10 cellular contexts compared by ENCODE assay signal in the genomic region with DNA sequence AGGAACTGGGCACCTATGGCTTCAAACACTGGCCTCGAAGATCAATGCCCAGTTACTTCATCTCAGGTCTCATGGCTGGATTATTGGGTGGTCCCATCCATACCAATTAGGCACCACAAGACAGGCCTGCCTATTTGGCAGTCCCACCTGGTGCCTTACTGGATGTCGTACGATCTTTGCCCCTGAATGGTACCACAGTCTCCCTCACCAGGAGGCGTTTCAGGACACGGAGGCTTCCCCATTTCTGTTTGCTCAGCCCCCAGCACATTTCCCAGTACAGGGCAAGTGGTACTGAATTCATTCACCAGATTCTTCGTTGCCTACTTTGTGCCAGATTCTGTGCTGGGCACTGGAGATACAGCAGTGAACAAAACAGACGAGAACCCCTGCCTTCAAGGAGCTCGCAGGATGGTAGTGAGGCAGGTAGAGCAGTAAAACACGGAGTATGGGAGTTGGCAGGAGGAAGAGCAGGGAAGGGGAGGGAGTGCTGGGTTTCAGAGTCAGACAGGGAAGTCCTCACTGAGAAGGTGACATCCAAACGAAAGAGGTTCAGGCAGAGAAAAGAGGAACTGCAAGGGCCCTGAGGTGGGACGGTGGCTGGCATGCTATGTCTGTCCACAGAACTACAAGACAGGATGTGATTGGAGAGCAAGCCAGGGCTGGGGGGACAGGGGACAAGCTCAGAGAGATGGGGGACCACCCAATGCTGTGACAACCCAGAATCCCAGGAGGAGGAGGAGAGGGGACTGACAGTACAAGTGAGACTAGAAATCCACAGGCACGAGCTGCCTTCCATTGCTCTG.
DNase-seq lines count a peak whose midpoint lies in the region; TF ChIP-seq lines count a peak whose summit lies in the region.
"Had no signal": no experiment of that assay in that cellular context is flagged by ENCODE, and none has a peak within 500 bp of the region (broad histone marks: within the 10 kb centered on the region; RNA-seq: fewer than 3 reads in every experiment).

No MANE protein-coding gene starts in this region.

- H3K4me2 ChIP-seq in smooth muscle cell = no peak overlapping the region

- TF ChIP-seq POLR2A in NB4 (IDR thresholded peaks at IDR 0.05; ENCODE audit: extremely low read depth, insufficient read length) (no peak), stomach (IDR thresholded peaks at IDR 0.05) (no peak), uterus (IDR thresholded peaks at IDR 0.05) (no peak)

- H3K79me2 ChIP-seq in smooth muscle cell (ENCODE audit: low read depth) = no peaks in the 10 kb centered on the region

- DNase-seq in activated naive CD4-positive, alpha-beta T cell treated with anti-CD3 and anti-CD28 coated beads for 36 hours = no peak
- no peak for DNase-seq in activated naive CD4-positive, alpha-beta T cell treated with Interleukin-2 at 50 U/mL for 16 hours
- peak; percentile 82 for DNase-seq in NB4 (ENCODE audit: low read depth)
- no peak for DNase-seq in stomach
- DNase-seq in NCI-H1417 (lab: John Stamatoyannopoulos, UW) = no peak
- no peak for DNase-seq in smooth muscle cell (lab: John Stamatoyannopoulos, UW; ENCODE audit: unreplicated experiment)
- DNase-seq in uterus = no peak
- DNase-seq: gastrocnemius medialis had no signal

- H2AFZ ChIP-seq in smooth muscle cell (ENCODE audit: low read depth) = no peak overlapping the region

- peaks cover 23% of the 10 kb centered on the region for H4K20me1 ChIP-seq in smooth muscle cell (ENCODE audit: low read depth)

- peak overlapping the region; percentile 67 for H3K27ac Mint-ChIP-seq in activated naive CD4-positive, alpha-beta T cell treated with anti-CD3 and anti-CD28 coated beads for 36 hours
- peak overlapping the region; percentile 74 for H3K27ac Mint-ChIP-seq in dendritic cell treated with granulocyte-macrophage colony-stimulating factor and Interleukin-4, amounts not matched to agents 40 ng/mL and 50 ng/mL, for 4 days

- no peaks in the 10 kb centered on the region for H3K27me3 Mint-ChIP-seq in activated naive CD4-positive, alpha-beta T cell treated with anti-CD3 and anti-CD28 coated beads for 36 hours (ENCODE audit: low read depth)
- H3K27me3 Mint-ChIP-seq in dendritic cell treated with granulocyte-macrophage colony-stimulating factor and Interleukin-4, amounts not matched to agents 40 ng/mL and 50 ng/mL, for 4 days = peaks cover 14% of the 10 kb centered on the region

- H3K9me3 Mint-ChIP-seq in activated naive CD4-positive, alpha-beta T cell treated with anti-CD3 and anti-CD28 coated beads for 36 hours = no peaks in the 10 kb centered on the region
- H3K9me3 Mint-ChIP-seq in dendritic cell treated with granulocyte-macrophage colony-stimulating factor and Interleukin-4, amounts not matched to agents 40 ng/mL and 50 ng/mL, for 4 days = no peaks in the 10 kb centered on the region

- peak overlapping the region; percentile 30 for H3K4me3 Mint-ChIP-seq in activated naive CD4-positive, alpha-beta T cell treated with anti-CD3 and anti-CD28 coated beads for 36 hours
- peak overlapping the region; percentile 52 for H3K4me3 Mint-ChIP-seq in dendritic cell treated with granulocyte-macrophage colony-stimulating factor and Interleukin-4, amounts not matched to agents 40 ng/mL and 50 ng/mL, for 4 days

- H3K4me3 ChIP-seq in NB4 (ENCODE audit: low read depth, low read length) (no peak overlapping the region), stomach (peak overlapping the region in 1 of 4 donors; percentile 7), smooth muscle cell (no peak overlapping the region), uterus (no peak overlapping the region)
- H3K4me3 ChIP-seq: gastrocnemius medialis, psoas muscle had no signal

- no peak for TF ChIP-seq CTCF in NB4 (IDR thresholded peaks at IDR 0.05; ENCODE audit: low read depth, low read length)
- no peak for TF ChIP-seq CTCF in stomach (IDR thresholded peaks at IDR 0.05)
- no peak for TF ChIP-seq CTCF in smooth muscle cell (IDR thresholded peaks at IDR 0.05; ENCODE audit: borderline replicate concordance, insufficient read depth, poor library complexity, severe bottlenecking)
- no peak for TF ChIP-seq CTCF in uterus (IDR thresholded peaks at IDR 0.05)

- H3K4me1 ChIP-seq in stomach (peaks cover 73 to 94% (median 88%) of the 10 kb centered on the region in 4 donors), smooth muscle cell (ENCODE audit: low read depth) (peaks cover 11% of the 10 kb centered on the region), uterus (no peaks in the 10 kb centered on the region)

- H3K27ac ChIP-seq in stomach (peak overlapping the region; percentile 2 to 93 (median 29)), smooth muscle cell (ENCODE audit: low read depth) (no peak overlapping the region), uterus (no peak overlapping the region)
- H3K27ac ChIP-seq: gastrocnemius medialis, psoas muscle had no signal

- H3K36me3 Mint-ChIP-seq in activated naive CD4-positive, alpha-beta T cell treated with anti-CD3 and anti-CD28 coated beads for 36 hours (ENCODE audit: low read depth) = no peaks in the 10 kb centered on the region
- H3K36me3 Mint-ChIP-seq in dendritic cell treated with granulocyte-macrophage colony-stimulating factor and Interleukin-4, amounts not matched to agents 40 ng/mL and 50 ng/mL, for 4 days (ENCODE audit: low read depth) = no peaks in the 10 kb centered on the region

- intact Hi-C loops in activated naive CD4-positive, alpha-beta T cell treated with anti-CD3 and anti-CD28 coated beads for 36 hours (cut with micrococcal nuclease) = loop anchor here (5.0 kb wide), 3 partner anchors 191 to 1114 kb away; a partner anchor contains a TSS
- intact Hi-C loops in dendritic cell treated with granulocyte-macrophage colony-stimulating factor and Interleukin-4, amounts not matched to agents 40 ng/mL and 50 ng/mL, for 4 days (cut with micrococcal nuclease) = no loop called here
- intact Hi-C loops in stomach (cut with DNase I; ENCODE audit: low total_unique reads) = no loop called here
- intact Hi-C loops in uterus (cut with DNase I; ENCODE audit: low total_unique reads) = no loop called here

- no peaks in the 10 kb centered on the region for H3K9me3 ChIP-seq in stomach
- no peaks in the 10 kb centered on the region for H3K9me3 ChIP-seq in smooth muscle cell (replicated peaks; ENCODE audit: low read depth)
- H3K9me3 ChIP-seq in uterus = no peaks in the 10 kb centered on the region
- H3K9me3 ChIP-seq: gastrocnemius medialis, psoas muscle had no signal

- WGBS in stomach, 5 donors = 69 to 77% (median 71%) methylated on average over 12 of the region's 12 CpGs
- WGBS in smooth muscle cell (ENCODE audit: low lambda C conversion rate) = 92% methylated on average over 12 of the region's 12 CpGs

- CTCF ChIA-PET in activated naive CD4-positive, alpha-beta T cell treated with anti-CD3 and anti-CD28 coated beads for 36 hours (lab: Charles Lee) = interaction anchor here (4.8 kb wide), 1 partner anchor 18 kb away, joined by 34 read pairs; no protein-coding TSS in a partner anchor

- no peak overlapping the region for H3K9ac ChIP-seq in smooth muscle cell (ENCODE audit: low read depth)

- H3F3A ChIP-seq in smooth muscle cell (ENCODE audit: low read depth) = peaks cover 3% of the 10 kb centered on the region

- H3K27me3 ChIP-seq in stomach = peaks cover 0 to 23% (median 0%) of the 10 kb centered on the region in 3 donors
- H3K27me3 ChIP-seq in smooth muscle cell (ENCODE audit: low read depth) = peaks cover 30% of the 10 kb centered on the region
- H3K27me3 ChIP-seq in uterus = no peaks in the 10 kb centered on the region

- H3K36me3 ChIP-seq in stomach (no peaks in the 10 kb centered on the region), smooth muscle cell (ENCODE audit: low read depth) (no peaks in the 10 kb centered on the region), uterus (no peaks in the 10 kb centered on the region)
- H3K36me3 ChIP-seq: gastrocnemius medialis had no signal

- no peak for TF ChIP-seq EP300 in stomach (IDR thresholded peaks at IDR 0.05)

- H3K4me1 Mint-ChIP-seq in activated naive CD4-positive, alpha-beta T cell treated with anti-CD3 and anti-CD28 coated beads for 36 hours (ENCODE audit: low read depth) = peaks cover 74% of the 10 kb centered on the region
- H3K4me1 Mint-ChIP-seq in dendritic cell treated with granulocyte-macrophage colony-stimulating factor and Interleukin-4, amounts not matched to agents 40 ng/mL and 50 ng/mL, for 4 days (ENCODE audit: low read depth) = peaks cover 82% of the 10 kb centered on the region

Comparison
In these comparisons a context has a peak if more than half of its experiments do, and no peak if none do; other contexts are left out.
1. H3K27ac ChIP-seq: peak in stomach (5 of 5); none in smooth muscle cell (single experiment) and uterus (0 of 2).